In the genomic region with DNA sequence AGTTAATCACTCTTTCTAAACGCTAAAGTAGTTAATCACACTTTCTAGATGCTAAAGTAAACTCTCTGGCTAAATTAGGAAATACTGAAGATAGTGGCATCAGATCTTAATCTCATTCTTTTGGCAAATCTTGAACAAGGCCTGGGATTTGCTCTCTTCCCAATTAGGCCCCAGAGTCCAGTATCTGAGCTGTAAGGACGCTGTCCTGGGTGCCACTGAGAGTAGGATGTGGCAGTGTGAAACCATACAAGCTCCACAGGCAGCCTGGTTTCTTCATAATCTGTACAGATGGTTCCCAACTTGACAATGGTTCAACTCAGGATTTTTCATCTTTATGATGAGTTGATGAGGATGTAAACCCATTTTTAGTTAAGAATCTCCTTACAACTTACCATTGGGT, we compare ENCODE assay signal across 18 cellular contexts. TPM values are rescaled to one million over a fixed set of nuclear protein-coding genes. Genes with fewer than 3 reads are reported as not detected.
DNase-seq lines count a peak whose midpoint lies in the region; ATAC-seq, FAIRE-seq and TF ChIP-seq lines count a peak whose summit lies in the region.
"Had no signal": no experiment of that assay in that cellular context is flagged by ENCODE, and none has a peak within 500 bp of the region (broad histone marks: within the 10 kb centered on the region; RNA-seq: fewer than 3 reads in every experiment).

No MANE protein-coding gene starts in this region.

- intact Hi-C loops in endothelial cell of umbilical vein (cut with micrococcal nuclease): no loop called here

- ATAC-seq in HG02938 (IDR thresholded peaks at IDR 0.05; ENCODE audit: unreplicated experiment): no peak
- ATAC-seq: HCT116 had no signal

- no peak for TF ChIP-seq POLR2A in endothelial cell of umbilical vein (IDR thresholded peaks at IDR 0.05; ENCODE audit: low read depth, low read length)

- BruUV-seq in endothelial cell of umbilical vein (replicated peaks; lab: Mats Ljungman, UMichigan): no TSS peak

- peak overlapping the region; percentile 51; the same call in 1 of the 2 replicates for H3K4me3 ChIP-seq in BLaER1
- H3K4me3 ChIP-seq in BLaER1 treated with 17β-estradiol and CSF1 and Interleukin-3, amounts not matched to agents 10 nM and 100 nM: peak overlapping the region in 8 of 10 experiments; percentile 6 to 56 (median 48); a peak in 12 of 20 replicates
- no peak overlapping the region for H3K4me3 ChIP-seq in HEK293 (ENCODE audit: low read depth, low read length)
- no peak overlapping the region for H3K4me3 ChIP-seq in endothelial cell of umbilical vein (replicated peaks in 1 of 3; ENCODE audit: insufficient read depth in 1 of 3, low read depth in 1 of 3, low read length in 3 of 3)
- H3K4me3 ChIP-seq: GM23248 had no signal

- dilution Hi-C loops in endothelial cell of umbilical vein (cut with MboI; ENCODE audit: extremely low pct_ligation_motif_present, low sequenced_read_pairs): no loop called here

- H4K20me1 ChIP-seq in BLaER1 (peaks cover 7% of the 10 kb centered on the region; the same call in 1 of the 2 replicates), endothelial cell of umbilical vein (replicated peaks; ENCODE audit: control insufficient read depth, extremely low read depth, insufficient read depth, low read length) (peaks cover 5% of the 10 kb centered on the region)
- peaks cover 0 to 98% (median 7%) of the 10 kb centered on the region in 11 experiments; a peak in 9 of 22 replicates for H4K20me1 ChIP-seq in BLaER1 treated with 17β-estradiol and CSF1 and Interleukin-3, amounts not matched to agents 10 nM and 100 nM

- H3K4me1 ChIP-seq in BLaER1 (peaks cover 99% of the 10 kb centered on the region), HEK293 (ENCODE audit: control insufficient read depth, insufficient read depth, low read length) (0 out of 2 replicates have a peak, but pooled peaks cover 2% of the 10 kb centered on the region), endothelial cell of umbilical vein (ENCODE audit: control insufficient read depth, extremely low read depth, insufficient read depth, low read length) (peaks cover 12% of the 10 kb centered on the region)
- peaks cover 79 to 100% (median 93%) of the 10 kb centered on the region in 10 experiments for H3K4me1 ChIP-seq in BLaER1 treated with 17β-estradiol and CSF1 and Interleukin-3, amounts not matched to agents 10 nM and 100 nM

- H2AFZ ChIP-seq in endothelial cell of umbilical vein (ENCODE audit: low read depth, low read length): no peak overlapping the region
- H2AFZ ChIP-seq: GM23248 had no signal

- no peak for TF ChIP-seq CTCF in HEK293 (tag by site-specific recombination; IDR thresholded peaks at IDR 0.05)
- TF ChIP-seq CTCF in endothelial cell of umbilical vein (IDR thresholded peaks at IDR 0.05; ENCODE audit: extremely low read depth in 1 of 2, insufficient read depth in 1 of 2, low read depth in 1 of 2, low read length in 2 of 2): no peak

- no peaks in the 10 kb centered on the region for H3K9me1 ChIP-seq in endothelial cell of umbilical vein (replicated peaks; ENCODE audit: control insufficient read depth, extremely low read depth, insufficient read depth, low read length)

- H3K9ac ChIP-seq in BLaER1: peak overlapping the region; percentile 70
- H3K9ac ChIP-seq in BLaER1 treated with 17β-estradiol and CSF1 and Interleukin-3, amounts not matched to agents 10 nM and 100 nM: peak overlapping the region in 8 of 11 experiments; percentile 42 to 85 (median 79); a peak in 16 of 22 replicates
- no peak overlapping the region for H3K9ac ChIP-seq in endothelial cell of umbilical vein (replicated peaks; ENCODE audit: extremely low read depth, insufficient read depth, low read length)
- H3K9ac ChIP-seq: GM23248 had no signal

- DNase-seq in endothelial cell of umbilical vein (ENCODE audit: low read depth, low spot score): no peak
- no peak for DNase-seq in NCI-H1436 (lab: John Stamatoyannopoulos, UW)
- no peak for DNase-seq in NCI-H226
- DNase-seq: CD4-positive, alpha-beta T cell; CD8-positive, alpha-beta memory T cell; DMS 273 treated with DMSO at 0.1 percent for 48 hours; DMS79; GM23248; H9; HFFc6 had no signal

- H3K4me2 ChIP-seq in BLaER1 (peak overlapping the region; percentile 73), endothelial cell of umbilical vein (ENCODE audit: insufficient read depth, low read length) (peak overlapping the region; percentile 65)
- H3K4me2 ChIP-seq in BLaER1 treated with 17β-estradiol and CSF1 and Interleukin-3, amounts not matched to agents 10 nM and 100 nM: peak overlapping the region; percentile 72 to 95 (median 89); a peak in 21 of 22 replicates

- CTCF ChIA-PET in HEK293 (lab: Yijun Ruan, JAX): interaction anchor here (0.6 kb wide), 1 partner anchor 22 kb away, joined by 4 read pairs; no protein-coding TSS in a partner anchor
- CTCF ChIA-PET in endothelial cell of umbilical vein (lab: Charles Lee): no interaction called here

- no peaks in the 10 kb centered on the region for H3K27me3 ChIP-seq in BLaER1
- no peaks in the 10 kb centered on the region for H3K27me3 ChIP-seq in BLaER1 treated with 17β-estradiol and CSF1 and Interleukin-3, amounts not matched to agents 10 nM and 100 nM
- no peaks in the 10 kb centered on the region for H3K27me3 ChIP-seq in endothelial cell of umbilical vein (ENCODE audit: control insufficient read depth in 2 of 2, insufficient read depth in 2 of 2, low read length in 2 of 2)

- POLR2A ChIA-PET in HEK293 (lab: Yijun Ruan, JAX) (no interaction called here), endothelial cell of umbilical vein (lab: Charles Lee) (no interaction called here)

- no peak for FAIRE-seq in endothelial cell of umbilical vein (lab: Jason Lieb, UNC)
- FAIRE-seq: D721Med, GM12892 had no signal

- no peaks in the 10 kb centered on the region; the same call in 1 of the 2 replicates for H3K9me3 ChIP-seq in BLaER1
- no peaks in the 10 kb centered on the region; a peak in 1 of 22 replicates for H3K9me3 ChIP-seq in BLaER1 treated with 17β-estradiol and CSF1 and Interleukin-3, amounts not matched to agents 10 nM and 100 nM (replicated peaks in 1 of 11)
- no peaks in the 10 kb centered on the region for H3K9me3 ChIP-seq in HEK293 (ENCODE audit: control insufficient read depth, insufficient read depth, low read depth, low read length)
- no peaks in the 10 kb centered on the region for H3K9me3 ChIP-seq in endothelial cell of umbilical vein (replicated peaks; ENCODE audit: control insufficient read depth, insufficient read depth, low read length)

- H3K27ac ChIP-seq in BLaER1 (peak overlapping the region; percentile 89), HEK293 (ENCODE audit: extremely low read depth, low read depth, low read length) (no peak overlapping the region), endothelial cell of umbilical vein (ENCODE audit: insufficient read depth, low read depth, low read length) (no peak overlapping the region)
- peak overlapping the region in 9 of 11 experiments; percentile 16 to 97 (median 93); a peak in 18 of 22 replicates for H3K27ac ChIP-seq in BLaER1 treated with 17β-estradiol and CSF1 and Interleukin-3, amounts not matched to agents 10 nM and 100 nM
- H3K27ac ChIP-seq: GM23248 had no signal

- peaks cover 96% of the 10 kb centered on the region for H3K79me2 ChIP-seq in endothelial cell of umbilical vein (ENCODE audit: control insufficient read depth, insufficient read depth, low read length)

- H3K36me3 ChIP-seq in BLaER1 (peaks cover 12% of the 10 kb centered on the region), HEK293 (ENCODE audit: control insufficient read depth in 2 of 2, insufficient read depth in 1 of 2, low read length in 2 of 2) (no peaks in the 10 kb centered on the region), endothelial cell of umbilical vein (ENCODE audit: control insufficient read depth in 2 of 2, extremely low read depth in 1 of 2, insufficient read depth in 2 of 2, low read length in 2 of 2) (peaks cover 4 to 12% of the 10 kb centered on the region in 2 experiments)
- peaks cover 5 to 32% (median 19%) of the 10 kb centered on the region in 11 experiments; a peak in 18 of 22 replicates for H3K36me3 ChIP-seq in BLaER1 treated with 17β-estradiol and CSF1 and Interleukin-3, amounts not matched to agents 10 nM and 100 nM

TF ChIP-seq in endothelial cell of umbilical vein, 7 proteins besides CTCF, POLR2A, EP300 and RAD21:
- no peak for TF ChIP-seq POLR2AphosphoS5 (IDR thresholded peaks at IDR 0.05; ENCODE audit: insufficient read depth, low read depth, low read length)
- TF ChIP-seq JUN (IDR thresholded peaks at IDR 0.05; ENCODE audit: borderline replicate concordance, insufficient read depth, insufficient read length, low read depth): no peak
- no peak for TF ChIP-seq EZH2 (IDR thresholded peaks at IDR 0.05; ENCODE audit: borderline replicate concordance, low read depth, low read length, severe bottlenecking)
- TF ChIP-seq FOS (IDR thresholded peaks at IDR 0.05; ENCODE audit: borderline replicate concordance, insufficient read depth, low read length): no peak
- TF ChIP-seq MYC (IDR thresholded peaks at IDR 0.05; ENCODE audit: low read depth, low read length): no peak

RNA-seq across cellular contexts. Expression of a gene that starts 36.9 kb away (rescaled TPM):
- 240 and 243 TPM in 2 replicates for total RNA-seq in endothelial cell of umbilical vein
- 36.2 and 43.7 TPM in 2 replicates for polyA plus RNA-seq in endothelial cell of umbilical vein
- 30.5 and 31.8 TPM in 2 replicates for polyA plus RNA-seq in endothelial cell of umbilical vein (2011; cell fraction: cytosol; rRNA removed)
- 127 and 138 TPM in 2 replicates for polyA plus RNA-seq in endothelial cell of umbilical vein (2011; cell fraction: nucleus; rRNA removed)
- 81.9 and 101 TPM in 2 replicates for polyA plus RNA-seq in endothelial cell of umbilical vein (2012)
- polyA minus RNA-seq in endothelial cell of umbilical vein: 129 and 144 TPM in 2 replicates
- polyA minus RNA-seq in endothelial cell of umbilical vein (2011; cell fraction: cytosol; rRNA and poly(A)+ RNA removed): 19.9 TPM
- 265 and 279 TPM in 2 replicates for polyA minus RNA-seq in endothelial cell of umbilical vein (2011; cell fraction: nucleus; rRNA and poly(A)+ RNA removed)
- total RNA-seq: G401 had no signal

Comparison
In these comparisons a context has a peak if more than half of its experiments do, and no peak if none do; other contexts are left out.
1. H3K27ac ChIP-seq: peak in BLaER1 (single experiment) and BLaER1 treated with 17β-estradiol and CSF1 and Interleukin-3, amounts not matched to agents 10 nM and 100 nM (9 of 11); none in HEK293 (single experiment) and endothelial cell of umbilical vein (single experiment).
2. H3K4me3 ChIP-seq: peak in BLaER1 (single experiment) and BLaER1 treated with 17β-estradiol and CSF1 and Interleukin-3, amounts not matched to agents 10 nM and 100 nM (8 of 10); none in HEK293 (single experiment) and endothelial cell of umbilical vein (0 of 3).
3. Peak in every context shown above with its lines, with median percentiles within 50 percentile points of each other: H3K4me2 ChIP-seq.